1 cellular context compared by ENCODE assay signal in genomic region chr9:127770905-127771569, GRCh38.
TF ChIP-seq lines count a peak whose summit lies in the region.

No MANE protein-coding gene starts in this region.

TF ChIP-seq in HCT116, 20 proteins besides CTCF, POLR2A, EP300 and RAD21 (continued from another document):
- TF ChIP-seq SP1 (IDR thresholded peaks at IDR 0.05; ENCODE audit: low read depth) (peak; percentile 72), POLR2AphosphoS5 (IDR thresholded peaks at IDR 0.05; ENCODE audit: low read depth, low read length) (peak; percentile 66)
TF ChIP-seq in HCT116: peak in this region for 3.
